ENCODE assay signal across 8 cellular contexts in the genomic region with DNA sequence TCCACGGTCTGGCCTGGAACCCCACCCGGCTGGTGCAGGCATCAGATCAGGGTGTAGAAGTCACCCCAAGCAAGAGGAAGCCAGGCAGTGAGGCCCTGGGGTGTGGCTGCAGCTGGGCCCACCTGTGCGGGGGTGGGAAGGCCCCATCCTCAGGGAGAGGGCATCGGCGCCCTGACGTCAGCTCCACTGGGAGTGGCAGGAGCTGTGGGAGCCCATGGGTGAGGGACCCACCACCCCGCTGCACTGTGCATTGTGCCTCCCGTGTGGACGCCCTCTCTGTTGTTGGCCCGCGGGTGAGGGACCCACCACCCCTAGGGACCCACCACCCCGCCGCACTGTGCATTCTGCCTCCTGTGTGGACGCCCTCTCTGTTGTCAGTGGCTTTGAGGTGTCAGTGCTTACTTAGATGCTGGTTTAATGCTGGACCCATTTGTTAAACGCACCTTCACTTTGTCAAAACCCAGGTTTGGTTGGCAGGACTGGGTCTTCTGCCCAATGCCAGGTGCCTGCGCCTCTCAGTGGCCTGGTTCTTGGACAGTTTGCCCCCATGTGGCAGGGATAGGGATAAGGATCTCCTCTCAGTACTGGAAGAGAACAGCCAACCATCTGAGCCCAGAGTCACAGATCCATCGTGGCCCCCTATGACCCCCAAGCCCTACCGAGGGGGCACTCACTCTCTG. TPM values are rescaled to one million over a fixed set of nuclear protein-coding genes. Genes with fewer than 3 reads are reported as not detected.
DNase-seq lines count a peak whose midpoint lies in the region; ATAC-seq lines count a peak whose summit lies in the region.

No MANE protein-coding gene starts in this region.

- intact Hi-C loops in sciatic nerve (cut with DNase I): no loop called here

- H3K27me3 Mint-ChIP-seq in activated naive CD4-positive, alpha-beta T cell treated with anti-CD3 and anti-CD28 coated beads, Interleukin-2, amount 10 ng/mL, durations not matched to agents 7 days and 5 days: no peaks in the 10 kb centered on the region

- H3K36me3 Mint-ChIP-seq in activated naive CD4-positive, alpha-beta T cell treated with anti-CD3 and anti-CD28 coated beads, Interleukin-2, amount 10 ng/mL, durations not matched to agents 7 days and 5 days: no peaks in the 10 kb centered on the region

- DNase-seq in NCI-H2081 (lab: John Stamatoyannopoulos, UW): peak; percentile 57 to 69
- no peak for DNase-seq in NCI-H2081 treated with DMSO at 0.1 percent for 48 hours (lab: John Stamatoyannopoulos, UW)
- peak; percentile 8 for DNase-seq in NCI-H1105 (lab: John Stamatoyannopoulos, UW)
- DNase-seq in dermis blood vessel endothelial cell: peak; percentile 61
- peak; percentile 43 for DNase-seq in sciatic nerve (ENCODE audit: low spot score)
- no peak for DNase-seq in activated CD4-positive, alpha-beta T cell treated with anti-CD3 and anti-CD28 coated beads, Interleukin-2, amount 50 U/mL, for 4 hours
- no peak for DNase-seq in activated naive CD4-positive, alpha-beta T cell treated with anti-CD3 and anti-CD28 coated beads, Interleukin-2, amount 10 ng/mL, durations not matched to agents 7 days and 5 days

- ATAC-seq in sciatic nerve (no peak), HG02970 (IDR thresholded peaks at IDR 0.05; ENCODE audit: low FRiP score, unreplicated experiment) (no peak)

- H3K4me3 Mint-ChIP-seq in activated naive CD4-positive, alpha-beta T cell treated with anti-CD3 and anti-CD28 coated beads, Interleukin-2, amount 10 ng/mL, durations not matched to agents 7 days and 5 days: no peak overlapping the region

- no peak overlapping the region for H3K27ac Mint-ChIP-seq in activated naive CD4-positive, alpha-beta T cell treated with anti-CD3 and anti-CD28 coated beads, Interleukin-2, amount 10 ng/mL, durations not matched to agents 7 days and 5 days

- peaks cover 7% of the 10 kb centered on the region for H3K4me1 Mint-ChIP-seq in activated naive CD4-positive, alpha-beta T cell treated with anti-CD3 and anti-CD28 coated beads, Interleukin-2, amount 10 ng/mL, durations not matched to agents 7 days and 5 days

- no peaks in the 10 kb centered on the region for H3K9me3 Mint-ChIP-seq in activated naive CD4-positive, alpha-beta T cell treated with anti-CD3 and anti-CD28 coated beads, Interleukin-2, amount 10 ng/mL, durations not matched to agents 7 days and 5 days

- CTCF ChIA-PET in activated naive CD4-positive, alpha-beta T cell treated with anti-CD3 and anti-CD28 coated beads, Interleukin-2, amount 10 ng/mL, durations not matched to agents 7 days and 5 days (lab: Charles Lee): interaction anchor here (0.8 to 1.7 kb wide), 4 partner anchors 10 to 120 kb away, joined by 3 to 6 read pairs (median 4); no protein-coding TSS in a partner anchor

RNA-seq across cellular contexts. Expression of a gene that starts 6.9 kb away (rescaled TPM):
- total RNA-seq in dermis blood vessel endothelial cell: 44.3 and 52.1 TPM in 2 replicates
- 58.4 TPM for total RNA-seq in sciatic nerve

Comparison
In these comparisons a context has a peak if more than half of its experiments do, and no peak if none do; other contexts are left out.
1. DNase-seq: peak in NCI-H2081 (2 of 2), NCI-H1105 (single experiment), dermis blood vessel endothelial cell (single experiment) and sciatic nerve (single experiment); none in NCI-H2081 treated with DMSO at 0.1 percent for 48 hours (single experiment), activated CD4-positive, alpha-beta T cell treated with anti-CD3 and anti-CD28 coated beads, Interleukin-2, amount 50 U/mL, for 4 hours (0 of 2) and activated naive CD4-positive, alpha-beta T cell treated with anti-CD3 and anti-CD28 coated beads, Interleukin-2, amount 10 ng/mL, durations not matched to agents 7 days and 5 days (single experiment).